ENCODE assay signal across 8 cellular contexts in genomic region chr2:152134488-152135280, GRCh38. TPM values are rescaled to one million over a fixed set of nuclear protein-coding genes. Genes with fewer than 3 reads are reported as not detected.
A peak's percentile ranks its signal among the peaks of the same experiment; 100 is the strongest.
DNase-seq lines count a peak whose midpoint lies in the region; ATAC-seq and TF ChIP-seq lines count a peak whose summit lies in the region.

No MANE protein-coding gene starts in this region.

- H3K4me2 ChIP-seq in MM.1S (ENCODE audit: low read depth, low read length) (peak overlapping the region; percentile 6; the same call in 1 of the 2 replicates), fibroblast of lung (ENCODE audit: extremely low read depth, insufficient read depth, low read length) (no peak overlapping the region)

- WGBS in stomach, 5 donors = 30 to 52% (median 42%) methylated on average over 5 of the region's 5 CpGs

- TF ChIP-seq POLR2A in stomach (IDR thresholded peaks at IDR 0.05) (no peak), Peyer's patch (IDR thresholded peaks at IDR 0.05) (no peak)

- H3K9me3 ChIP-seq in MM.1S (replicated peaks; ENCODE audit: insufficient read depth, low read length) (no peaks in the 10 kb centered on the region), fibroblast of lung (ENCODE audit: control insufficient read depth, insufficient read depth, low read depth, low read length) (no peaks in the 10 kb centered on the region), stomach (no peaks in the 10 kb centered on the region), Peyer's patch (no peaks in the 10 kb centered on the region)

- H3K4me3 ChIP-seq in MM.1S (ENCODE audit: low read length) (no peak overlapping the region), fibroblast of lung (replicated peaks in 1 of 4; ENCODE audit: control extremely low read depth in 1 of 4, insufficient read depth in 1 of 4, low read depth in 3 of 4, low read length in 4 of 4) (no peak overlapping the region), stomach (no peak overlapping the region), Peyer's patch (no peak overlapping the region)

- DNase-seq in MM.1S = peak; percentile 37
- DNase-seq in fibroblast of lung (ENCODE audit: low read depth in 2 of 2) = peak; percentile 37 to 57
- no peak for DNase-seq in iPS-NIHi11 (ENCODE audit: low spot score)
- no peak for DNase-seq in stomach
- no peak for DNase-seq in SKM-1 (lab: John Stamatoyannopoulos, UW; ENCODE audit: unreplicated experiment)
- DNase-seq in Peyer's patch = no peak

- no peak overlapping the region for H2AFZ ChIP-seq in MM.1S (ENCODE audit: low read length)
- no peak overlapping the region for H2AFZ ChIP-seq in fibroblast of lung (ENCODE audit: low read length)

- H3K27ac ChIP-seq in MM.1S (ENCODE audit: low read length) = no peak overlapping the region
- H3K27ac ChIP-seq in fibroblast of lung (ENCODE audit: insufficient read depth, low read length) = no peak overlapping the region
- H3K27ac ChIP-seq in stomach = no peak overlapping the region
- H3K27ac ChIP-seq in Peyer's patch = peak overlapping the region in 2 of 4 donors; percentile 2 to 41

- H3K4me1 ChIP-seq in MM.1S (ENCODE audit: low read length) (peaks cover 12% of the 10 kb centered on the region), fibroblast of lung (ENCODE audit: control insufficient read depth, extremely low read depth, insufficient read depth, low read length) (peaks cover 4% of the 10 kb centered on the region), stomach (peaks cover 0 to 39% (median 17%) of the 10 kb centered on the region in 4 donors), Peyer's patch (no peaks in the 10 kb centered on the region)

- no peaks in the 10 kb centered on the region for H3K79me2 ChIP-seq in MM.1S (ENCODE audit: low read length)
- H3K79me2 ChIP-seq in fibroblast of lung (ENCODE audit: control insufficient read depth, insufficient read depth, low read length) = no peaks in the 10 kb centered on the region

- no peaks in the 10 kb centered on the region for H4K20me1 ChIP-seq in MM.1S (ENCODE audit: insufficient read depth, low read length)
- H4K20me1 ChIP-seq in fibroblast of lung (ENCODE audit: control insufficient read depth, extremely low read depth, insufficient read depth, low read length) = no peaks in the 10 kb centered on the region

- no peaks in the 10 kb centered on the region for H3K27me3 ChIP-seq in MM.1S (replicated peaks; ENCODE audit: insufficient read depth, low read length)
- H3K27me3 ChIP-seq in fibroblast of lung (ENCODE audit: control insufficient read depth, insufficient read depth, low read length) = no peaks in the 10 kb centered on the region
- no peaks in the 10 kb centered on the region for H3K27me3 ChIP-seq in stomach
- H3K27me3 ChIP-seq in Peyer's patch = no peaks in the 10 kb centered on the region

- ATAC-seq in GM18499 (IDR thresholded peaks at IDR 0.05; ENCODE audit: insufficient read depth, unreplicated experiment) (peak; percentile 65), GM21576 (IDR thresholded peaks at IDR 0.05; ENCODE audit: unreplicated experiment) (peak; percentile 81)

- H3K9ac ChIP-seq in MM.1S (ENCODE audit: low read length) (no peak overlapping the region), fibroblast of lung (ENCODE audit: insufficient read depth, low read length) (no peak overlapping the region)

- no peaks in the 10 kb centered on the region for H3K9me2 ChIP-seq in MM.1S (replicated peaks; ENCODE audit: insufficient read depth, low read length)

- no peaks in the 10 kb centered on the region for H3F3A ChIP-seq in MM.1S (ENCODE audit: insufficient read depth, low read length)

- TF ChIP-seq EP300 in stomach (IDR thresholded peaks at IDR 0.05) = no peak

- intact Hi-C loops in stomach (cut with DNase I; ENCODE audit: low total_unique reads) = no loop called here

- H3K36me3 ChIP-seq in MM.1S (replicated peaks; ENCODE audit: insufficient read depth, low read length) (no peaks in the 10 kb centered on the region), fibroblast of lung (ENCODE audit: control insufficient read depth, insufficient read depth, low read length) (no peaks in the 10 kb centered on the region), stomach (peaks cover 0 to 30% (median 14%) of the 10 kb centered on the region in 4 donors), Peyer's patch (peaks cover 0 to 18% (median 0%) of the 10 kb centered on the region in 3 donors)

- no peak for TF ChIP-seq CTCF in MM.1S (IDR thresholded peaks at IDR 0.05; ENCODE audit: low read length)
- TF ChIP-seq CTCF in fibroblast of lung (conservative IDR thresholded peaks at IDR 0.05 in 1 of 2, IDR thresholded peaks at IDR 0.05 in 1 of 2; ENCODE audit: low read depth in 1 of 2, low read length in 2 of 2) = no peak
- no peak for TF ChIP-seq CTCF in stomach (IDR thresholded peaks at IDR 0.05)
- no peak for TF ChIP-seq CTCF in Peyer's patch (IDR thresholded peaks at IDR 0.05)

RNA-seq across cellular contexts. Expression of gene CACNB4, which starts 35.8 kb away (rescaled TPM):
- 0.66 and 2.1 TPM in 2 replicates for total RNA-seq in fibroblast of lung
- polyA plus RNA-seq in fibroblast of lung = 0.85 and 2.5 TPM in 2 replicates
- polyA plus RNA-seq in fibroblast of lung (2012) = 0.33 and 1.3 TPM in 2 replicates
- polyA minus RNA-seq in fibroblast of lung (ENCODE audit: low replicate concordance) = 0.08 and 0.15 TPM in 2 replicates
- 1 to 10 TPM in 3 of 5 donors, under 1 TPM in 2; under 0.01 to 6.4 (median 4.3) TPM for total RNA-seq in stomach
- 1 to 10 TPM in 1 of 3 donors, under 1 TPM in 2; 0.31 to 1.5 (median 0.44) TPM for polyA plus RNA-seq in stomach
- 1 to 10 TPM in 3 of 4 donors, under 1 TPM in 1; 0.88 to 4.6 (median 2.6) TPM for total RNA-seq in Peyer's patch

RNA-seq across cellular contexts. Expression of gene STAM2, which starts 40.9 kb away (rescaled TPM):
- 38.0 and 43.3 TPM in 2 replicates for total RNA-seq in fibroblast of lung
- 30.5 and 44.2 TPM in 2 replicates for polyA plus RNA-seq in fibroblast of lung
- polyA plus RNA-seq in fibroblast of lung (2012) = 16.4 and 23.8 TPM in 2 replicates
- 12.5 and 14.6 TPM in 2 replicates for polyA minus RNA-seq in fibroblast of lung (ENCODE audit: low replicate concordance)
- 10 to 100 TPM in 4 of 5 donors, 1 to 10 TPM in 1; 4.9 to 55.3 (median 32.6) TPM for total RNA-seq in stomach
- 1 to 10 TPM; 7.0 to 9.9 (median 7.6) TPM for polyA plus RNA-seq in stomach
- total RNA-seq in Peyer's patch = 10 to 100 TPM; 29.7 to 46.2 (median 36.8) TPM

Comparison
In these comparisons a context has a peak if more than half of its experiments do, and no peak if none do; other contexts are left out.
1. DNase-seq: peak in MM.1S (single experiment) and fibroblast of lung (2 of 2); none in iPS-NIHi11 (single experiment), stomach (single experiment), SKM-1 (single experiment) and Peyer's patch (0 of 3).